ENCODE assay signal across 11 cellular contexts in the genomic region with DNA sequence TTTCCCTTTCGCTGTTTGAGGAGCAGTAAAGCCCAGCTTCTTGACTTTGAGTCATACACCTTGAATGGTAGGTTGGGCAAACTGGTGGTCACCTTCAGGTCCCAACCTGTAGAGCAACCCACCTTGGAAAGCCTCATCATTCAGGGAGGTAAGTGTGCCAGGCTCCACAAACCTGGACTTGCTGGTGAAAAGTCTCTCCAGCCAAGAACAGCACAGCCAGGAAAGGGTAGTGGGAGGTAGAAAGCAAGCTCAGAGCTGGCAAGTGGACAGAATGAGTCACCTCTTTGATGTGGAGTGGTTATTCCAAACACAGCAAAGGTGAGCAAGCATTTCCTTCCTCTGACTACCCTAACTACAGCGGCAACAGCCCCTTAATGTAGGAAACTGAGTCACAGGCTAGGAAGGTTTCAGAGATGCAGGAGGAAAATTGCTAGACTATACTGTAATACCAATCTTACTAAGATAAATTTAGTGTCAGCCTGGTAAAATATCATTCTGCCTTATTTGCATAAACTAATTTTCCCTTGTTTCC.
DNase-seq lines count a peak whose midpoint lies in the region; ATAC-seq, FAIRE-seq and TF ChIP-seq lines count a peak whose summit lies in the region.
"Had no signal": no experiment of that assay in that cellular context is flagged by ENCODE, and none has a peak within 500 bp of the region (broad histone marks: within the 10 kb centered on the region; RNA-seq: fewer than 3 reads in every experiment).

No MANE protein-coding gene starts in this region.

- H3K36me3 ChIP-seq in SJSA1: no peaks in the 10 kb centered on the region

- no peak for ATAC-seq in HG02798 (IDR thresholded peaks at IDR 0.05; ENCODE audit: poor library complexity, unreplicated experiment)
- ATAC-seq: K562 had no signal

- no peak for TF ChIP-seq CTCF in epithelial cell of esophagus (IDR thresholded peaks at IDR 0.05; ENCODE audit: insufficient read depth, low read depth, low read length, missing control alignments)

- FAIRE-seq in GM19239 (lab: Jason Lieb, UNC): no peak
- FAIRE-seq: K562 had no signal

- no peaks in the 10 kb centered on the region for H3K27me3 ChIP-seq in SJSA1 (replicated peaks)

- peak overlapping the region; percentile 25 for H3K27ac ChIP-seq in SJSA1

- peaks cover 61% of the 10 kb centered on the region for H3K4me1 ChIP-seq in SJSA1 (replicated peaks)

- no peaks in the 10 kb centered on the region for H3K9me3 ChIP-seq in SJSA1 (replicated peaks)

- H3K4me3 ChIP-seq in SJSA1 (no peak overlapping the region), epithelial cell of esophagus (ENCODE audit: low read length) (no peak overlapping the region)
- H3K4me3 ChIP-seq: K562 had no signal

- peak; percentile 51 for DNase-seq in EH (ENCODE audit: low read depth)
- DNase-seq in SJSA1 (ENCODE audit: low read depth in 1 of 2, low spot score in 2 of 2): peak; percentile 31 to 51
- DNase-seq in epithelial cell of esophagus (ENCODE audit: low read depth): peak; percentile 99
- peak; percentile 33 for DNase-seq in stimulated activated CD4-positive, alpha-beta T cell treated with anti-CD3 and anti-CD28 coated beads, Interleukin-12 subunit alpha, Interleukin-12 subunit beta, amount 100 ng/mL, for 4 hours
- DNase-seq in AG08396 (ENCODE audit: low spot score): no peak
- DNase-seq in activated gamma-delta T cell (lab: John Stamatoyannopoulos, UW): no peak
- no peak for DNase-seq in GM19239 (ENCODE audit: insufficient read length, low spot score)
- DNase-seq: right cardiac atrium, T-helper 9 cell had no signal

Comparison
In these comparisons a context has a peak if more than half of its experiments do, and no peak if none do; other contexts are left out.
1. DNase-seq: peak in EH (single experiment), SJSA1 (2 of 2), epithelial cell of esophagus (single experiment) and stimulated activated CD4-positive, alpha-beta T cell treated with anti-CD3 and anti-CD28 coated beads, Interleukin-12 subunit alpha, Interleukin-12 subunit beta, amount 100 ng/mL, for 4 hours (single experiment); none in AG08396 (single experiment), activated gamma-delta T cell (single experiment) and GM19239 (single experiment).